ENCODE assay signal across 1 cellular context in the genomic region with DNA sequence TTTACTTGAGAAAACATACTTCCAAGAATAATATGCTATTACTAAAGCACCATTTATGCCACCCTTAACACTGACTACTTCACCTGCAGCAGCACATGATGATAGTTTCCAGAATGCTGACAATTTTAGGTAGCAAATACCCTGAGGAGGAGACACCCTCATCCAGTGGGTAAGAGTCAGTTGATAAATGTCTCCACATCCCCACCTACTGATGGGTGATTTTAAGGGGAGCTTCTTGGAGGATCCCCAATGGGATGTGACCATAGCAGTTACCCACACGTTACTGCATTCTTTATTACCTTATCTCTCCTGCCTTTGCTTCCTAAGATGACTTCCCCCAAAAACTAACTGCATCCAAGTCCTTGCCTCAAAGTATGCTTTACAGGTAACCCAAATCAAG.
TF ChIP-seq lines count a peak whose summit lies in the region.

No MANE protein-coding gene starts in this region.

TF ChIP-seq in H1, 55 proteins besides CTCF, POLR2A, EP300 and RAD21 (continued from another document):
- TF ChIP-seq ASH2L (IDR thresholded peaks at IDR 0.05; ENCODE audit: low read length), result no peak
- no peak for TF ChIP-seq RBBP5 (IDR thresholded peaks at IDR 0.05; ENCODE audit: borderline replicate concordance, low read depth, low read length)
